Comparison of ENCODE assay signal across 16 cellular contexts in the genomic region with DNA sequence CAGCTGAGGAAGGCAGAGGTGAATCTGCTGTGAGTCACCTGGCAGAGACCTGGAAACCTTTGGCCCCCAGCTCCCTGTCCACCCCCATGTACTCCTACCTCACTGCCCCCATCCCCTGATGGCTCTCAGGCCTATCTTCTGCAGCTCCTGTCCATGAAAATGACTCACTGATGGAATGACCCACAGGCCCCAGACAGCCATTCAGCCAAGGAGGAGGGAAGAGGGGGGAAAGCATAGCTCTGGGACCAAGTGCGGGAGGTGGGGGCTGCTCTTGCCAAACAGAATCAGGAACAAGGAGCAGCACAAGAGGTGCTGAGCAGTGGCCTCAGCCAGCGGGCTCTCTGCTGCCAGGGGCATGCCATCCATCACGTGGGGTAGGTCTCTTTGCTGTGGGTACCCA.
DNase-seq lines count a peak whose midpoint lies in the region; ATAC-seq, FAIRE-seq and TF ChIP-seq lines count a peak whose summit lies in the region.
"Had no signal": no experiment of that assay in that cellular context is flagged by ENCODE, and none has a peak within 500 bp of the region (broad histone marks: within the 10 kb centered on the region; RNA-seq: fewer than 3 reads in every experiment).

No MANE protein-coding gene starts in this region.

- no peaks in the 10 kb centered on the region for H3K79me2 ChIP-seq in astrocyte (ENCODE audit: insufficient read depth, low read length)

- ATAC-seq in Right ventricle myocardium inferior (no peak), heart right ventricle (no peak), GM18517 (IDR thresholded peaks at IDR 0.05; ENCODE audit: unreplicated experiment) (no peak), GM18861 (IDR thresholded peaks at IDR 0.05; ENCODE audit: unreplicated experiment) (no peak)
- ATAC-seq in stimulated activated effector memory CD8-positive, alpha-beta T cell treated with anti-CD3 and anti-CD28 coated beads, Interleukin-12 subunit alpha, Interleukin-12 subunit beta, amount 100 ng/mL, for 72 hours: no peak
- ATAC-seq: GM12878 had no signal

- H3K9me3 ChIP-seq in heart right ventricle (no peaks in the 10 kb centered on the region), astrocyte (ENCODE audit: insufficient read depth, low read depth, low read length) (no peaks in the 10 kb centered on the region), kidney (ENCODE audit: control insufficient read depth in 1 of 2, low read length in 2 of 2) (no peaks in the 10 kb centered on the region)
- H3K9me3 ChIP-seq: BLaER1 treated with 17β-estradiol and CSF1 and Interleukin-3, amounts not matched to agents 10 nM and 100 nM; SJCRH30 had no signal

- H3K27me3 ChIP-seq in heart right ventricle (no peaks in the 10 kb centered on the region), astrocyte (ENCODE audit: insufficient read depth, low read length) (peaks cover 2% of the 10 kb centered on the region)
- H3K27me3 ChIP-seq: BLaER1 treated with 17β-estradiol and CSF1 and Interleukin-3, amounts not matched to agents 10 nM and 100 nM; SJCRH30 had no signal

- H3K4me3 Mint-ChIP-seq in astrocyte (ENCODE audit: unreplicated experiment): no peak overlapping the region
- no peak overlapping the region for H3K4me3 Mint-ChIP-seq in stimulated activated effector memory CD8-positive, alpha-beta T cell treated with anti-CD3 and anti-CD28 coated beads, Interleukin-12 subunit alpha, Interleukin-12 subunit beta, amount 100 ng/mL, for 72 hours

- DNase-seq in Right ventricle myocardium inferior (ENCODE audit: missing footprints): peak; percentile 61
- DNase-seq in heart right ventricle: no peak
- DNase-seq in astrocyte (ENCODE audit: low read depth): peak; percentile 58
- peak; percentile 70 for DNase-seq in kidney
- DNase-seq in stimulated activated effector memory CD8-positive, alpha-beta T cell treated with anti-CD3 and anti-CD28 coated beads, Interleukin-12 subunit alpha, Interleukin-12 subunit beta, amount 100 ng/mL, for 72 hours (ENCODE audit: low spot score in 2 of 2): no peak
- DNase-seq in cerebellum (ENCODE audit: low spot score): no peak
- DNase-seq: Karpas-422, NCI-H1930, NCI-H524, RPMI8226, SJCRH30 had no signal

- FAIRE-seq in astrocyte (lab: Jason Lieb, UNC) (no peak), kidney (lab: Jason Lieb, UNC) (no peak)
- FAIRE-seq: GM12878 had no signal

- H3K9me3 Mint-ChIP-seq in astrocyte (ENCODE audit: unreplicated experiment): no peaks in the 10 kb centered on the region
- no peaks in the 10 kb centered on the region for H3K9me3 Mint-ChIP-seq in stimulated activated effector memory CD8-positive, alpha-beta T cell treated with anti-CD3 and anti-CD28 coated beads, Interleukin-12 subunit alpha, Interleukin-12 subunit beta, amount 100 ng/mL, for 72 hours

- H3K4me1 ChIP-seq in heart right ventricle (no peaks in the 10 kb centered on the region), astrocyte (ENCODE audit: insufficient read depth, low read length) (peaks cover 8% of the 10 kb centered on the region), kidney (ENCODE audit: control insufficient read depth in 1 of 2, insufficient read depth in 1 of 2, low read depth in 1 of 2, low read length in 2 of 2) (peaks cover 10 to 12% of the 10 kb centered on the region in 2 donors)
- H3K4me1 ChIP-seq: BLaER1 treated with 17β-estradiol and CSF1 and Interleukin-3, amounts not matched to agents 10 nM and 100 nM had no signal

- H3K9ac ChIP-seq in astrocyte (ENCODE audit: low read length): no peak overlapping the region
- no peak overlapping the region for H3K9ac ChIP-seq in kidney (ENCODE audit: low read length in 2 of 2)
- H3K9ac ChIP-seq: BLaER1 treated with 17β-estradiol and CSF1 and Interleukin-3, amounts not matched to agents 10 nM and 100 nM had no signal

- H2AFZ ChIP-seq in astrocyte (ENCODE audit: low read depth, low read length): no peak overlapping the region

- WGBS in heart right ventricle, 2 donors: 87 to 96% methylated on average over 3 of the region's 3 CpGs

- H3K4me1 Mint-ChIP-seq in astrocyte (ENCODE audit: low read depth, unreplicated experiment): peaks cover 36% of the 10 kb centered on the region
- peaks cover 10% of the 10 kb centered on the region for H3K4me1 Mint-ChIP-seq in stimulated activated effector memory CD8-positive, alpha-beta T cell treated with anti-CD3 and anti-CD28 coated beads, Interleukin-12 subunit alpha, Interleukin-12 subunit beta, amount 100 ng/mL, for 72 hours

- peaks cover 3% of the 10 kb centered on the region for H3K36me3 Mint-ChIP-seq in astrocyte (ENCODE audit: low read depth, unreplicated experiment)
- no peaks in the 10 kb centered on the region for H3K36me3 Mint-ChIP-seq in stimulated activated effector memory CD8-positive, alpha-beta T cell treated with anti-CD3 and anti-CD28 coated beads, Interleukin-12 subunit alpha, Interleukin-12 subunit beta, amount 100 ng/mL, for 72 hours

- H3K4me3 ChIP-seq in heart right ventricle (no peak overlapping the region), astrocyte (ENCODE audit: insufficient read depth, low read depth, low read length) (no peak overlapping the region), kidney (ENCODE audit: low read length in 2 of 2) (no peak overlapping the region)
- H3K4me3 ChIP-seq: BLaER1 treated with 17β-estradiol and CSF1 and Interleukin-3, amounts not matched to agents 10 nM and 100 nM; GM12878; SJCRH30 had no signal

- intact Hi-C loops in Right ventricle myocardium inferior (cut with DNase I) (no loop called here), heart right ventricle (cut with DNase I) (loop anchor here in 1 of 10 donors (10.0 kb wide), 1 partner anchor 84 kb away; no protein-coding TSS in a partner anchor), kidney (cut with DNase I) (no loop called here)

- H3K4me2 ChIP-seq in astrocyte (ENCODE audit: low read length): no peak overlapping the region
- H3K4me2 ChIP-seq: BLaER1 treated with 17β-estradiol and CSF1 and Interleukin-3, amounts not matched to agents 10 nM and 100 nM had no signal

- H3K36me3 ChIP-seq in heart right ventricle: no peaks in the 10 kb centered on the region
- H3K36me3 ChIP-seq in astrocyte (ENCODE audit: insufficient read depth, low read length): no peaks in the 10 kb centered on the region
- no peaks in the 10 kb centered on the region for H3K36me3 ChIP-seq in kidney (ENCODE audit: control insufficient read depth in 1 of 2, insufficient read depth in 2 of 2, low read length in 2 of 2)
- H3K36me3 ChIP-seq: BLaER1 treated with 17β-estradiol and CSF1 and Interleukin-3, amounts not matched to agents 10 nM and 100 nM; SJCRH30 had no signal

- no peaks in the 10 kb centered on the region for H4K20me1 ChIP-seq in astrocyte (ENCODE audit: insufficient read depth, low read length)
- H4K20me1 ChIP-seq: BLaER1 treated with 17β-estradiol and CSF1 and Interleukin-3, amounts not matched to agents 10 nM and 100 nM had no signal

- no peak overlapping the region for H3K27ac ChIP-seq in heart right ventricle
- no peak overlapping the region for H3K27ac ChIP-seq in astrocyte (ENCODE audit: low read depth, low read length)
- H3K27ac ChIP-seq in kidney (ENCODE audit: low read depth in 2 of 2, low read length in 2 of 2): no peak overlapping the region
- H3K27ac ChIP-seq: 22Rv1; BLaER1 treated with 17β-estradiol and CSF1 and Interleukin-3, amounts not matched to agents 10 nM and 100 nM; SJCRH30 had no signal

- H3K27ac Mint-ChIP-seq in astrocyte (ENCODE audit: unreplicated experiment): no peak overlapping the region
- H3K27ac Mint-ChIP-seq in stimulated activated effector memory CD8-positive, alpha-beta T cell treated with anti-CD3 and anti-CD28 coated beads, Interleukin-12 subunit alpha, Interleukin-12 subunit beta, amount 100 ng/mL, for 72 hours: peak overlapping the region; percentile 7

- TF ChIP-seq CTCF in heart right ventricle (IDR thresholded peaks at IDR 0.05): no peak
- TF ChIP-seq CTCF in astrocyte (IDR thresholded peaks at IDR 0.05; ENCODE audit: insufficient read depth, low read depth, low read length): no peak
- no peak for TF ChIP-seq CTCF in kidney (IDR thresholded peaks at IDR 0.05; ENCODE audit: borderline replicate concordance, extremely low read depth, insufficient read depth)

- H3K27me3 Mint-ChIP-seq in astrocyte (ENCODE audit: low read depth, unreplicated experiment): peaks cover 4% of the 10 kb centered on the region

Comparison
In these comparisons a context has a peak if more than half of its experiments do, and no peak if none do; other contexts are left out.
1. DNase-seq: peak in Right ventricle myocardium inferior (single experiment), astrocyte (single experiment) and kidney (single experiment); none in heart right ventricle (0 of 2), stimulated activated effector memory CD8-positive, alpha-beta T cell treated with anti-CD3 and anti-CD28 coated beads, Interleukin-12 subunit alpha, Interleukin-12 subunit beta, amount 100 ng/mL, for 72 hours (0 of 2) and cerebellum (single experiment).